8 cellular contexts compared by ENCODE assay signal in genomic region chr2:73926493-73927327, GRCh38. TPM values are rescaled to one million over a fixed set of nuclear protein-coding genes. Genes with fewer than 3 reads are reported as not detected.
A peak's percentile ranks its signal among the peaks of the same experiment; 100 is the strongest.
DNase-seq lines count a peak whose midpoint lies in the region; TF ChIP-seq lines count a peak whose summit lies in the region.

Gene DGUOK, plus strand, starts transcription at chr2:73926880. Its CDS starts 31 bp downstream, at chr2:73926911.

- H3K27me3 ChIP-seq in neuron (ENCODE audit: insufficient read depth, low read length) (peaks cover 8% of the 10 kb centered on the region), subcutaneous abdominal adipose tissue (ENCODE audit: control insufficient read depth in 5 of 5, insufficient read depth in 4 of 5, low read length in 5 of 5) (no peaks in the 10 kb centered on the region)

- intact Hi-C loops in activated naive CD4-positive, alpha-beta T cell treated with anti-CD3 and anti-CD28 coated beads for 36 hours (cut with micrococcal nuclease), result loop anchor here (1.0 to 5.0 kb wide), 11 partner anchors 30 to 1036 kb away; partner anchors contain the start of genes ALMS1, BOLA3, INO80B and TPRKB

- no peaks in the 10 kb centered on the region for H3K27me3 Mint-ChIP-seq in activated naive CD4-positive, alpha-beta T cell treated with anti-CD3 and anti-CD28 coated beads for 36 hours (ENCODE audit: low read depth)

- H3K4me3 Mint-ChIP-seq in activated naive CD4-positive, alpha-beta T cell treated with anti-CD3 and anti-CD28 coated beads for 36 hours, result peak within 1 kb of the TSS; percentile 87

- H3K36me3 Mint-ChIP-seq in activated naive CD4-positive, alpha-beta T cell treated with anti-CD3 and anti-CD28 coated beads for 36 hours (ENCODE audit: low read depth), result peaks cover 10% of the 10 kb centered on the region

- no peak for TF ChIP-seq CTCF in HFF-Myc (IDR thresholded peaks at IDR 0.05; ENCODE audit: low read depth, low read length, missing control alignments)

- H3K9me3 ChIP-seq in neuron (ENCODE audit: low read length) (no peaks in the 10 kb centered on the region), subcutaneous abdominal adipose tissue (ENCODE audit: control insufficient read depth in 5 of 5, low read length in 5 of 5) (no peaks in the 10 kb centered on the region)

- peak within 1 kb of the TSS; percentile 93 for H3K27ac ChIP-seq in subcutaneous abdominal adipose tissue (ENCODE audit: low read depth, low read length)

- peak within 1 kb of the TSS; percentile 47 for H2AFZ ChIP-seq in neuron (ENCODE audit: low read depth, low read length)

- peak within 1 kb of the TSS; percentile 85 for H3K4me3 ChIP-seq in HFF-Myc (replicated peaks; ENCODE audit: low read depth, low read length)
- H3K4me3 ChIP-seq in neuron (ENCODE audit: low read length), result peak within 1 kb of the TSS; percentile 71
- peak within 1 kb of the TSS; percentile 84 to 89 (median 87) for H3K4me3 ChIP-seq in subcutaneous abdominal adipose tissue (ENCODE audit: low read depth in 1 of 5, low read length in 5 of 5)

- H3K36me3 ChIP-seq in neuron (ENCODE audit: insufficient read depth, low read length) (peaks cover 15% of the 10 kb centered on the region), subcutaneous abdominal adipose tissue (ENCODE audit: control insufficient read depth in 5 of 5, insufficient read depth in 5 of 5, low read length in 5 of 5) (no peaks in the 10 kb centered on the region)

- CTCF ChIA-PET in activated naive CD4-positive, alpha-beta T cell treated with anti-CD3 and anti-CD28 coated beads for 36 hours (lab: Charles Lee), result interaction anchor here (0.6 kb wide), 2 partner anchors 212 to 252 kb away, joined by 4 to 5 read pairs; no protein-coding TSS in a partner anchor

- DNase-seq in GM03348 (ENCODE audit: low spot score) (peak; percentile 98), HFF-Myc (ENCODE audit: extremely low read depth, low read depth) (peak; percentile 97), NAMALWA (ENCODE audit: low spot score) (peak; percentile 100), SK-N-DZ (ENCODE audit: low spot score) (peak; percentile 97), foreskin melanocyte (peak; percentile 99)
- peak; percentile 99 for DNase-seq in activated naive CD4-positive, alpha-beta T cell treated with anti-CD3 and anti-CD28 coated beads for 36 hours

- H3K9me3 Mint-ChIP-seq in activated naive CD4-positive, alpha-beta T cell treated with anti-CD3 and anti-CD28 coated beads for 36 hours, result no peaks in the 10 kb centered on the region

- peak within 1 kb of the TSS; percentile 59 to 96 (median 91) for H3K9ac ChIP-seq in subcutaneous abdominal adipose tissue (ENCODE audit: low read length in 5 of 5)

- peaks cover 19% of the 10 kb centered on the region for H3K4me1 ChIP-seq in neuron (ENCODE audit: insufficient read depth, low read length)
- H3K4me1 ChIP-seq in subcutaneous abdominal adipose tissue (ENCODE audit: control insufficient read depth in 5 of 5, insufficient read depth in 5 of 5, low read length in 5 of 5), result peaks cover 0 to 30% (median 24%) of the 10 kb centered on the region in 5 donors

- peak within 1 kb of the TSS; percentile 94 for H3K27ac Mint-ChIP-seq in activated naive CD4-positive, alpha-beta T cell treated with anti-CD3 and anti-CD28 coated beads for 36 hours

- peaks cover 44% of the 10 kb centered on the region for H3K4me1 Mint-ChIP-seq in activated naive CD4-positive, alpha-beta T cell treated with anti-CD3 and anti-CD28 coated beads for 36 hours (ENCODE audit: low read depth)

RNA-seq across cellular contexts. Expression of gene DGUOK, which starts in this region (rescaled TPM):
- polyA plus RNA-seq in SK-N-DZ (2014; cell fraction: cytosol; rRNA removed), result 145 and 154 TPM in 2 replicates
- polyA plus RNA-seq in SK-N-DZ (2014; cell fraction: nucleus; rRNA removed), result 97.8 and 110 TPM in 2 replicates
- total RNA-seq in activated naive CD4-positive, alpha-beta T cell treated with anti-CD3 and anti-CD28 coated beads for 36 hours, result 100 to 1,000 TPM; 112 to 115 TPM

Comparison
In these comparisons a context has a peak if more than half of its experiments do, and no peak if none do; other contexts are left out.
1. Peak in every context shown above with its lines: DNase-seq, H3K4me3 ChIP-seq and H3K27ac ChIP-seq.